ENCODE assay signal across 1 cellular context in the genomic region with DNA sequence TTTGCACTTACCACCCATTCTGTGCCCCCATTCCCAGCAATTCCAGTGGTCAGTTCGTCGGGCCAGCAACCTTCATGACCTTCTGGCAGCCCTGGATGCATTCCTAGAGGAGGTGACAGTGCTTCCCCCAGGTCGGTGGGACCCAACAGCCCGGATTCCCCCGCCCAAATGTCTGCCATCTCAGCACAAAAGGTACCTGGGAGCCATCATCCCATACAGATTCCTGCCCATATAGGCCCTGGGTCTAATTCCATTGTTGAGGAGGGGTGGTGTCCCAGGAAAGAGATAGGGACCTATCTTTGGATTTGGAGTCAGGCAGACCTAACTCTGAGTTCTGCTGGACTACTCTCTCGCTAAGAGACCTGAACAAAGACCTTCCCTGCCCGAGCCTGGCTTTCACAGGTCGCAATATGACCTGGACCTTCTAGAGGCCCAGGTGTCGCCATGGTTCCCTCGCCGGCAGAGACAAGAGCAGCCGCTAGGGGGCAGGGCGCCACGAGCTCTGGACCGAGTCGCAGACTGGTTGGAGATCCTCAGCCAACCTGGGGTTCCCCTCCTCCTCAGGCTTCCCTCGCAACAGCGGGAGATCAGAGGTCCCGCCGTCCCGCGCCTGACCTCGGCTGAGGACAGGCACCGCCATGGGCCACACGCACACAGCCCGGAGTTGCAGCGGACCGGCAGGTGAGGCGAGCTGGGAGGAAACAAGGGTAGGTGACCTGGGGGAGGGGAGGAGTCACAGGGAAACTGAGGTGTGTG.
TF ChIP-seq lines count a peak whose summit lies in the region.

No MANE protein-coding gene starts in this region.

TF ChIP-seq in H1, 55 proteins besides CTCF, POLR2A, EP300 and RAD21:
- no peak for TF ChIP-seq SUZ12 (IDR thresholded peaks at IDR 0.05; ENCODE audit: low read length)
- TF ChIP-seq TEAD4 (IDR thresholded peaks at IDR 0.05; ENCODE audit: low read depth, low read length), result 0 out of 2 replicates have a peak, but pooled peaks have one; percentile 17
- no peak for TF ChIP-seq CTBP2 (IDR thresholded peaks at IDR 0.05; ENCODE audit: borderline replicate concordance, insufficient read depth, insufficient read length, low read length)
- TF ChIP-seq, protein P1, sequence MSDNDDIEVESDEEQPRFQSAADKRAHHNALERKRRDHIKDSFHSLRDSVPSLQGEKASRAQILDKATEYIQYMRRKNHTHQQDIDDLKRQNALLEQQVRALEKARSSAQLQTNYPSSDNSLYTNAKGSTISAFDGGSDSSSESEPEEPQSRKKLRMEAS (IDR thresholded peaks at IDR 0.05), result peak; percentile 91
- 0 out of 2 replicates have a peak, but pooled peaks have one; percentile 10 for TF ChIP-seq SRF (IDR thresholded peaks at IDR 0.05; ENCODE audit: low read depth, low read length)
- 0 out of 2 replicates have a peak, but pooled peaks have one; percentile 70 for TF ChIP-seq RXRA (IDR thresholded peaks at IDR 0.05; ENCODE audit: insufficient read depth, low read depth, low read length)
- TF ChIP-seq TBP (IDR thresholded peaks at IDR 0.05; ENCODE audit: low read depth, low read length), result no peak
- TF ChIP-seq, protein P2, sequence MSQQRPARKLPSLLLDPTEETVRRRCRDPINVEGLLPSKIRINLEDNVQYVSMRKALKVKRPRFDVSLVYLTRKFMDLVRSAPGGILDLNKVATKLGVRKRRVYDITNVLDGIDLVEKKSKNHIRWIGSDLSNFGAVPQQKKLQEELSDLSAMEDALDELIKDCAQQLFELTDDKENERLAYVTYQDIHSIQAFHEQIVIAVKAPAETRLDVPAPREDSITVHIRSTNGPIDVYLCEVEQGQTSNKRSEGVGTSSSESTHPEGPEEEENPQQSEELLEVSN (IDR thresholded peaks at IDR 0.05), result peak; percentile 79
- TF ChIP-seq JUND (IDR thresholded peaks at IDR 0.05; ENCODE audit: low read length), result no peak
- TF ChIP-seq PHF8 (conservative IDR thresholded peaks at IDR 0.05; ENCODE audit: low read depth, low read length), result peak; percentile 51
- no peak for TF ChIP-seq ATF2 (IDR thresholded peaks at IDR 0.05; ENCODE audit: low read length)
- TF ChIP-seq BACH1 (IDR thresholded peaks at IDR 0.05; ENCODE audit: low read length), result no peak
- TF ChIP-seq, protein P3, sequence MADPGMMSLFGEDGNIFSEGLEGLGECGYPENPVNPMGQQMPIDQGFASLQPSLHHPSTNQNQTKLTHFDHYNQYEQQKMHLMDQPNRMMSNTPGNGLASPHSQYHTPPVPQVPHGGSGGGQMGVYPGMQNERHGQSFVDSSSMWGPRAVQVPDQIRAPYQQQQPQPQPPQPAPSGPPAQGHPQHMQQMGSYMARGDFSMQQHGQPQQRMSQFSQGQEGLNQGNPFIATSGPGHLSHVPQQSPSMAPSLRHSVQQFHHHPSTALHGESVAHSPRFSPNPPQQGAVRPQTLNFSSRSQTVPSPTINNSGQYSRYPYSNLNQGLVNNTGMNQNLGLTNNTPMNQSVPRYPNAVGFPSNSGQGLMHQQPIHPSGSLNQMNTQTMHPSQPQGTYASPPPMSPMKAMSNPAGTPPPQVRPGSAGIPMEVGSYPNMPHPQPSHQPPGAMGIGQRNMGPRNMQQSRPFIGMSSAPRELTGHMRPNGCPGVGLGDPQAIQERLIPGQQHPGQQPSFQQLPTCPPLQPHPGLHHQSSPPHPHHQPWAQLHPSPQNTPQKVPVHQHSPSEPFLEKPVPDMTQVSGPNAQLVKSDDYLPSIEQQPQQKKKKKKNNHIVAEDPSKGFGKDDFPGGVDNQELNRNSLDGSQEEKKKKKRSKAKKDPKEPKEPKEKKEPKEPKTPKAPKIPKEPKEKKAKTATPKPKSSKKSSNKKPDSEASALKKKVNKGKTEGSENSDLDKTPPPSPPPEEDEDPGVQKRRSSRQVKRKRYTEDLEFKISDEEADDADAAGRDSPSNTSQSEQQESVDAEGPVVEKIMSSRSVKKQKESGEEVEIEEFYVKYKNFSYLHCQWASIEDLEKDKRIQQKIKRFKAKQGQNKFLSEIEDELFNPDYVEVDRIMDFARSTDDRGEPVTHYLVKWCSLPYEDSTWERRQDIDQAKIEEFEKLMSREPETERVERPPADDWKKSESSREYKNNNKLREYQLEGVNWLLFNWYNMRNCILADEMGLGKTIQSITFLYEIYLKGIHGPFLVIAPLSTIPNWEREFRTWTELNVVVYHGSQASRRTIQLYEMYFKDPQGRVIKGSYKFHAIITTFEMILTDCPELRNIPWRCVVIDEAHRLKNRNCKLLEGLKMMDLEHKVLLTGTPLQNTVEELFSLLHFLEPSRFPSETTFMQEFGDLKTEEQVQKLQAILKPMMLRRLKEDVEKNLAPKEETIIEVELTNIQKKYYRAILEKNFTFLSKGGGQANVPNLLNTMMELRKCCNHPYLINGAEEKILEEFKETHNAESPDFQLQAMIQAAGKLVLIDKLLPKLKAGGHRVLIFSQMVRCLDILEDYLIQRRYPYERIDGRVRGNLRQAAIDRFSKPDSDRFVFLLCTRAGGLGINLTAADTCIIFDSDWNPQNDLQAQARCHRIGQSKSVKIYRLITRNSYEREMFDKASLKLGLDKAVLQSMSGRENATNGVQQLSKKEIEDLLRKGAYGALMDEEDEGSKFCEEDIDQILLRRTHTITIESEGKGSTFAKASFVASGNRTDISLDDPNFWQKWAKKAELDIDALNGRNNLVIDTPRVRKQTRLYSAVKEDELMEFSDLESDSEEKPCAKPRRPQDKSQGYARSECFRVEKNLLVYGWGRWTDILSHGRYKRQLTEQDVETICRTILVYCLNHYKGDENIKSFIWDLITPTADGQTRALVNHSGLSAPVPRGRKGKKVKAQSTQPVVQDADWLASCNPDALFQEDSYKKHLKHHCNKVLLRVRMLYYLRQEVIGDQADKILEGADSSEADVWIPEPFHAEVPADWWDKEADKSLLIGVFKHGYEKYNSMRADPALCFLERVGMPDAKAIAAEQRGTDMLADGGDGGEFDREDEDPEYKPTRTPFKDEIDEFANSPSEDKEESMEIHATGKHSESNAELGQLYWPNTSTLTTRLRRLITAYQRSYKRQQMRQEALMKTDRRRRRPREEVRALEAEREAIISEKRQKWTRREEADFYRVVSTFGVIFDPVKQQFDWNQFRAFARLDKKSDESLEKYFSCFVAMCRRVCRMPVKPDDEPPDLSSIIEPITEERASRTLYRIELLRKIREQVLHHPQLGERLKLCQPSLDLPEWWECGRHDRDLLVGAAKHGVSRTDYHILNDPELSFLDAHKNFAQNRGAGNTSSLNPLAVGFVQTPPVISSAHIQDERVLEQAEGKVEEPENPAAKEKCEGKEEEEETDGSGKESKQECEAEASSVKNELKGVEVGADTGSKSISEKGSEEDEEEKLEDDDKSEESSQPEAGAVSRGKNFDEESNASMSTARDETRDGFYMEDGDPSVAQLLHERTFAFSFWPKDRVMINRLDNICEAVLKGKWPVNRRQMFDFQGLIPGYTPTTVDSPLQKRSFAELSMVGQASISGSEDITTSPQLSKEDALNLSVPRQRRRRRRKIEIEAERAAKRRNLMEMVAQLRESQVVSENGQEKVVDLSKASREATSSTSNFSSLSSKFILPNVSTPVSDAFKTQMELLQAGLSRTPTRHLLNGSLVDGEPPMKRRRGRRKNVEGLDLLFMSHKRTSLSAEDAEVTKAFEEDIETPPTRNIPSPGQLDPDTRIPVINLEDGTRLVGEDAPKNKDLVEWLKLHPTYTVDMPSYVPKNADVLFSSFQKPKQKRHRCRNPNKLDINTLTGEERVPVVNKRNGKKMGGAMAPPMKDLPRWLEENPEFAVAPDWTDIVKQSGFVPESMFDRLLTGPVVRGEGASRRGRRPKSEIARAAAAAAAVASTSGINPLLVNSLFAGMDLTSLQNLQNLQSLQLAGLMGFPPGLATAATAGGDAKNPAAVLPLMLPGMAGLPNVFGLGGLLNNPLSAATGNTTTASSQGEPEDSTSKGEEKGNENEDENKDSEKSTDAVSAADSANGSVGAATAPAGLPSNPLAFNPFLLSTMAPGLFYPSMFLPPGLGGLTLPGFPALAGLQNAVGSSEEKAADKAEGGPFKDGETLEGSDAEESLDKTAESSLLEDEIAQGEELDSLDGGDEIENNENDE (IDR thresholded peaks at IDR 0.05; ENCODE audit: insufficient replicate concordance, low read length), result no peak
- no peak for TF ChIP-seq EZH2 (IDR thresholded peaks at IDR 0.05; ENCODE audit: low read depth, low read length, severe bottlenecking)
- TF ChIP-seq, protein P4, sequence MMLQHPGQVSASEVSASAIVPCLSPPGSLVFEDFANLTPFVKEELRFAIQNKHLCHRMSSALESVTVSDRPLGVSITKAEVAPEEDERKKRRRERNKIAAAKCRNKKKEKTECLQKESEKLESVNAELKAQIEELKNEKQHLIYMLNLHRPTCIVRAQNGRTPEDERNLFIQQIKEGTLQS (IDR thresholded peaks at IDR 0.05; ENCODE audit: insufficient read depth, low read depth, low read length), result no peak
- no peak for TF ChIP-seq RFX5 (IDR thresholded peaks at IDR 0.05; ENCODE audit: borderline replicate concordance, low read depth, low read length)
- TF ChIP-seq BCL11A (IDR thresholded peaks at IDR 0.05; ENCODE audit: low read depth in 2 of 2, low read length in 2 of 2), result no peak
- TF ChIP-seq EGR1 (IDR thresholded peaks at IDR 0.05; ENCODE audit: borderline replicate concordance, low read depth, low read length), result no peak
- 0 out of 2 replicates have a peak, but pooled peaks have one; percentile 72 for TF ChIP-seq TCF12 (IDR thresholded peaks at IDR 0.05; ENCODE audit: low read depth, low read length)
- TF ChIP-seq SIN3A (conservative IDR thresholded peaks at IDR 0.05 in 1 of 2, IDR thresholded peaks at IDR 0.05 in 1 of 2; ENCODE audit: low read depth in 1 of 2, low read length in 2 of 2), result peak in 1 of 2 experiments; percentile 72; a peak in 2 of 4 replicates
- peak; percentile 65; the same call in 1 of the 2 replicates for TF ChIP-seq CREB1 (IDR thresholded peaks at IDR 0.05)
- no peak for TF ChIP-seq ZNF274 (IDR thresholded peaks at IDR 0.05; ENCODE audit: borderline replicate concordance, extremely low read depth, low read length)
- TF ChIP-seq KDM1A (IDR thresholded peaks at IDR 0.05; ENCODE audit: borderline replicate concordance, low read length), result peak; percentile 21; the same call in 1 of the 2 replicates
- no peak for TF ChIP-seq SIRT6 (IDR thresholded peaks at IDR 0.05; ENCODE audit: low read length)
- no peak for TF ChIP-seq HDAC6 (IDR thresholded peaks at IDR 0.05; ENCODE audit: low read depth, low read length)
- TF ChIP-seq SP1 (IDR thresholded peaks at IDR 0.05; ENCODE audit: low read depth, low read length), result 0 out of 2 replicates have a peak, but pooled peaks have one; percentile 48
- TF ChIP-seq CHD1 (IDR thresholded peaks at IDR 0.05; ENCODE audit: low read depth, low read length), result no peak
- no peak for TF ChIP-seq BRCA1 (IDR thresholded peaks at IDR 0.05; ENCODE audit: low read depth, low read length)
- TF ChIP-seq YY1 (IDR thresholded peaks at IDR 0.05; ENCODE audit: low read depth, low read length), result peak; percentile 82
- TF ChIP-seq RBBP5 (IDR thresholded peaks at IDR 0.05; ENCODE audit: borderline replicate concordance, low read depth, low read length), result peak; percentile 71; the same call in 1 of the 2 replicates
- TF ChIP-seq SAP30 (IDR thresholded peaks at IDR 0.05; ENCODE audit: insufficient read depth, insufficient replicate concordance, low read length), result no peak
- no peak for TF ChIP-seq SP2 (IDR thresholded peaks at IDR 0.05; ENCODE audit: low read length)
- no peak; the same call in none of the 2 replicates for TF ChIP-seq POLR2AphosphoS5 (IDR thresholded peaks at IDR 0.05; ENCODE audit: low read depth, low read length)
- peak; percentile 18 for TF ChIP-seq NANOG (IDR thresholded peaks at IDR 0.05; ENCODE audit: insufficient read depth, low read depth, low read length, poor library complexity, severe bottlenecking)
- TF ChIP-seq KDM5A (IDR thresholded peaks at IDR 0.05; ENCODE audit: low read length), result no peak
- no peak for TF ChIP-seq CEBPB (IDR thresholded peaks at IDR 0.05; ENCODE audit: low read depth, low read length)
- TF ChIP-seq TAF1 (IDR thresholded peaks at IDR 0.05; ENCODE audit: low read depth, low read length), result peak; percentile 60; the same call in 1 of the 2 replicates
- TF ChIP-seq USF2 (IDR thresholded peaks at IDR 0.05; ENCODE audit: low read length), result no peak
- no peak for TF ChIP-seq CBX5 (IDR thresholded peaks at IDR 0.05; ENCODE audit: low read depth, low read length)
- no peak for TF ChIP-seq POU5F1 (IDR thresholded peaks at IDR 0.05; ENCODE audit: low read depth, low read length)
- TF ChIP-seq NRF1 (IDR thresholded peaks at IDR 0.05; ENCODE audit: low read depth, low read length), result no peak
- TF ChIP-seq RNF2 (IDR thresholded peaks at IDR 0.05; ENCODE audit: borderline replicate concordance, low read depth, low read length, missing control alignments, poor library complexity, severe bottlenecking), result no peak
- no peak; a peak in 1 of 4 replicates for TF ChIP-seq HDAC2 (IDR thresholded peaks at IDR 0.05; ENCODE audit: borderline replicate concordance in 1 of 2, low read depth in 2 of 2, low read length in 2 of 2)
- TF ChIP-seq CHD2 (IDR thresholded peaks at IDR 0.05; ENCODE audit: low read length), result no peak
- TF ChIP-seq JUN (IDR thresholded peaks at IDR 0.05; ENCODE audit: low read depth, low read length), result no peak
- TF ChIP-seq FOSL1 (IDR thresholded peaks at IDR 0.05; ENCODE audit: insufficient read depth, low read depth, low read length), result no peak
- TF ChIP-seq SIX5 (IDR thresholded peaks at IDR 0.05; ENCODE audit: low read depth, low read length), result no peak
- no peak for TF ChIP-seq GTF2F1 (IDR thresholded peaks at IDR 0.05; ENCODE audit: borderline replicate concordance, low read depth, low read length)
- peak; percentile 50 for TF ChIP-seq TAF7 (optimal IDR thresholded peaks at IDR 0.05; ENCODE audit: borderline replicate concordance, low read depth, low read length)
- TF ChIP-seq SP4 (IDR thresholded peaks at IDR 0.05; ENCODE audit: low read length), result no peak
- TF ChIP-seq KDM4A (IDR thresholded peaks at IDR 0.05; ENCODE audit: low read depth, low read length, severe bottlenecking), result peak; percentile 94
- TF ChIP-seq CBX8 (IDR thresholded peaks at IDR 0.05; ENCODE audit: borderline replicate concordance, low read depth, low read length), result no peak
- TF ChIP-seq MAFK (IDR thresholded peaks at IDR 0.05; ENCODE audit: low read depth, low read length), result no peak
- TF ChIP-seq ASH2L (IDR thresholded peaks at IDR 0.05; ENCODE audit: low read length), result peak; percentile 66
- peak; percentile 54; the same call in 1 of the 2 replicates for TF ChIP-seq GABPA (IDR thresholded peaks at IDR 0.05; ENCODE audit: borderline replicate concordance, insufficient read depth, low read length)
